Comparison of ENCODE assay signal across 21 cellular contexts in genomic region chr15:27028836-27029482, GRCh38. TPM values are rescaled to one million over a fixed set of nuclear protein-coding genes. Genes with fewer than 3 reads are reported as not detected.
DNase-seq lines count a peak whose midpoint lies in the region; ATAC-seq and TF ChIP-seq lines count a peak whose summit lies in the region.
"Had no signal": no experiment of that assay in that cellular context is flagged by ENCODE, and none has a peak within 500 bp of the region (broad histone marks: within the 10 kb centered on the region; RNA-seq: fewer than 3 reads in every experiment).

No MANE protein-coding gene starts in this region.

- TF ChIP-seq CTCF in esophagus muscularis mucosa (IDR thresholded peaks at IDR 0.05) (no peak), spleen (IDR thresholded peaks at IDR 0.05 in 8 of 11, conservative IDR thresholded peaks at IDR 0.05 in 3 of 11) (no peak), RWPE1 (conservative IDR thresholded peaks at IDR 0.05; ENCODE audit: low read depth) (no peak), Peyer's patch (IDR thresholded peaks at IDR 0.05) (no peak)

- H3K4me1 ChIP-seq in esophagus muscularis mucosa (no peaks in the 10 kb centered on the region), spleen (peaks cover 0 to 7% (median 0%) of the 10 kb centered on the region in 6 donors), Peyer's patch (no peaks in the 10 kb centered on the region)
- H3K4me1 ChIP-seq: ascending aorta had no signal

- peaks cover 0 to 5% (median 0%) of the 10 kb centered on the region in 4 donors for H3K9me3 ChIP-seq in esophagus muscularis mucosa
- peaks cover 0 to 5% (median 0%) of the 10 kb centered on the region in 8 donors for H3K9me3 ChIP-seq in spleen
- H3K9me3 ChIP-seq in Peyer's patch = no peaks in the 10 kb centered on the region
- H3K9me3 ChIP-seq: ascending aorta had no signal

- CTCF ChIA-PET in RWPE1 (lab: Yijun Ruan, JAX) = no interaction called here

- H3K4me3 ChIP-seq in esophagus muscularis mucosa = no peak overlapping the region
- H3K4me3 ChIP-seq in spleen = no peak overlapping the region
- no peak overlapping the region for H3K4me3 ChIP-seq in Peyer's patch
- H3K4me3 ChIP-seq: ascending aorta, coronary artery had no signal

- no peak for ATAC-seq in HG03175 (IDR thresholded peaks at IDR 0.05; ENCODE audit: unreplicated experiment)
- ATAC-seq: activated CD4-positive, CD25-positive, alpha-beta regulatory T cell treated with anti-CD3 and anti-CD28 coated beads, Interleukin-2, amount 50 U/mL, for 24 hours had no signal

- H3K27me3 ChIP-seq in esophagus muscularis mucosa (peaks cover 0 to 3% (median 0%) of the 10 kb centered on the region in 4 donors), spleen (replicated peaks in 1 of 7) (no peaks in the 10 kb centered on the region), Peyer's patch (no peaks in the 10 kb centered on the region)
- H3K27me3 ChIP-seq: ascending aorta had no signal

- intact Hi-C loops in esophagus muscularis mucosa (cut with DNase I) = no loop called here
- intact Hi-C loops in spleen (cut with DNase I; ENCODE audit: low total_unique reads) = no loop called here

- POLR2A ChIA-PET in RWPE1 (lab: Yijun Ruan, JAX; ENCODE audit: low non-redundant PET) = no interaction called here

- DNase-seq in NCI-H2196 (lab: John Stamatoyannopoulos, UW; ENCODE audit: unreplicated experiment) = peak; percentile 18
- no peak for DNase-seq in NCI-H2196 treated with DMSO at 0.1 percent for 48 hours (lab: John Stamatoyannopoulos, UW; ENCODE audit: unreplicated experiment)
- DNase-seq in NCI-H460 (ENCODE audit: extremely low read depth, low read depth) = peak; percentile 1
- peak; percentile 53 for DNase-seq in esophagus muscularis mucosa (ENCODE audit: extremely low spot score)
- DNase-seq in spleen = no peak
- no peak for DNase-seq in RWPE1 (ENCODE audit: low spot score)
- no peak for DNase-seq in Peyer's patch
- DNase-seq: activated gamma-delta T cell treated with Interleukin-2 at 50 U/mL for 16 hours; CD8-positive, alpha-beta memory T cell; erythroblast; GF-D8; islet precursor cell; NCI-H526 treated with DMSO at 0.1 percent for 48 hours; stimulated activated CD4-positive, alpha-beta T cell treated with anti-CD3 and anti-CD28 coated beads, Interleukin-4, amount 100 ng/mL, for 4 hours; T-helper 1 cell had no signal

- H3K27ac ChIP-seq in esophagus muscularis mucosa (replicated peaks in 1 of 4) (no peak overlapping the region), spleen (peak overlapping the region; percentile 46 to 81 (median 71)), RWPE1 (no peak overlapping the region), Peyer's patch (no peak overlapping the region)
- H3K27ac ChIP-seq: ascending aorta, coronary artery had no signal

- no peak for TF ChIP-seq EP300 in esophagus muscularis mucosa (IDR thresholded peaks at IDR 0.05)

- no peak for TF ChIP-seq POLR2A in esophagus muscularis mucosa (IDR thresholded peaks at IDR 0.05; ENCODE audit: low read depth)
- TF ChIP-seq POLR2A in spleen (IDR thresholded peaks at IDR 0.05) = no peak
- no peak for TF ChIP-seq POLR2A in Peyer's patch (IDR thresholded peaks at IDR 0.05)

- H3K36me3 ChIP-seq in esophagus muscularis mucosa (no peaks in the 10 kb centered on the region), spleen (no peaks in the 10 kb centered on the region), Peyer's patch (no peaks in the 10 kb centered on the region)
- H3K36me3 ChIP-seq: ascending aorta had no signal

- WGBS in esophagus muscularis mucosa = 50% methylated on average over 12 of the region's 14 CpGs
- WGBS in spleen, 5 donors = 44 to 67% (median 52%) methylated on average over 11 to 14 of the region's 14 CpGs

RNA-seq across cellular contexts. Expression of gene GABRG3, which starts 58.0 kb away (rescaled TPM):
- total RNA-seq in NCI-H460 (2014; rRNA removed; shearing (Covaris generic)) = 0.03 and 0.20 TPM in 2 replicates
- 0.08 TPM in 1 of 2 replicates, not detected in the other for polyA plus RNA-seq in NCI-H460 (2014; cell fraction: nucleus; rRNA removed)
- not detected for total RNA-seq in esophagus muscularis mucosa
- total RNA-seq in spleen = 10 to 100 TPM in 1 of 7 donors, 1 to 10 TPM in 5, under 1 TPM in 1; 0.56 to 19.6 (median 1.9) TPM
- under 1 TPM; 0.14 to 0.22 (median 0.17) TPM for polyA plus RNA-seq in spleen
- not detected for total RNA-seq in Peyer's patch
- total RNA-seq: ascending aorta; CD8-positive, alpha-beta memory T cell; H4; mesenteric fat pad had no signal
- polyA plus RNA-seq: CD8-positive, alpha-beta memory T cell had no signal

Comparison
In these comparisons a context has a peak if more than half of its experiments do, and no peak if none do; other contexts are left out.
1. DNase-seq: peak in NCI-H2196 (single experiment), NCI-H460 (single experiment) and esophagus muscularis mucosa (single experiment); none in NCI-H2196 treated with DMSO at 0.1 percent for 48 hours (single experiment), spleen (single experiment), RWPE1 (single experiment) and Peyer's patch (0 of 3).
2. H3K27ac ChIP-seq: peak in spleen (8 of 8); none in esophagus muscularis mucosa (0 of 4), RWPE1 (single experiment) and Peyer's patch (0 of 4).